In the genomic region with DNA sequence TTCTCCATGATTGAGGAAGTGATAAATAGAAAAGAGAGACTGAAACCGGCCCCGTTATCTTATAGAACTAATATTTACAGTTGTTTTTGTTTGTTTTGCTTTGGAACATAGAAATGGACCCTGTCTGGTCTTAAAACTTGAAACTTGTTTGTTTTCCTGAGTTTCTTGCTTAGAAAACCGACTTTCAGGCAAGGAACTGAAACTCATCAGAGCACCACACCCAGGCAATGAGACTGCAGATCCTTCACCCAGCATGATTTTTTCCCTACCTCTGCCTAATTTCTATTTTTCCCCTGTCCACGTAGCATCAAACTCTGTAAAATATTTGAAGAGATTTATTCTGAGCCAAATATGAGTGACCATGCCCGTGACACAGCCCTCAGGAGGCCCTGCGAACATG, we compare ENCODE assay signal across 31 cellular contexts.
DNase-seq lines count a peak whose midpoint lies in the region; ATAC-seq and TF ChIP-seq lines count a peak whose summit lies in the region.
"Had no signal": no experiment of that assay in that cellular context is flagged by ENCODE, and none has a peak within 500 bp of the region (broad histone marks: within the 10 kb centered on the region; RNA-seq: fewer than 3 reads in every experiment).

No MANE protein-coding gene starts in this region.

- peak overlapping the region; percentile 19; the same call in 1 of the 2 replicates for H3K4me2 ChIP-seq in MM.1S (ENCODE audit: low read depth, low read length)

- H3K4me1 ChIP-seq in MM.1S (ENCODE audit: low read length), result peaks cover 24% of the 10 kb centered on the region
- H3K4me1 ChIP-seq: breast epithelium, psoas muscle, sigmoid colon, vagina had no signal

- no peaks in the 10 kb centered on the region for H3K9me3 ChIP-seq in MM.1S (replicated peaks; ENCODE audit: insufficient read depth, low read length)
- H3K9me3 ChIP-seq: breast epithelium, left lung, psoas muscle, sigmoid colon, vagina had no signal

- no peak overlapping the region for H2AFZ ChIP-seq in MM.1S (ENCODE audit: low read length)

- H3F3A ChIP-seq in MM.1S (ENCODE audit: insufficient read depth, low read length), result peaks cover 13% of the 10 kb centered on the region

- H4K20me1 ChIP-seq in MM.1S (ENCODE audit: insufficient read depth, low read length), result no peaks in the 10 kb centered on the region

- no peak overlapping the region for H3K9ac ChIP-seq in MM.1S (ENCODE audit: low read length)

- no peaks in the 10 kb centered on the region for H3K79me2 ChIP-seq in MM.1S (ENCODE audit: low read length)

- no peaks in the 10 kb centered on the region for H3K27me3 ChIP-seq in MM.1S (replicated peaks; ENCODE audit: insufficient read depth, low read length)
- H3K27me3 ChIP-seq: breast epithelium, left lung, sigmoid colon, vagina had no signal

- no peak overlapping the region for H3K4me3 ChIP-seq in MM.1S (ENCODE audit: low read length)
- H3K4me3 ChIP-seq: breast epithelium, left lung, psoas muscle, sigmoid colon, vagina had no signal

- no peak overlapping the region for H3K27ac ChIP-seq in MM.1S (ENCODE audit: low read length)
- H3K27ac ChIP-seq: 22Rv1, breast epithelium, epithelial cell of prostate, left lung, psoas muscle, sigmoid colon, vagina, VCaP had no signal

- peak overlapping the region; percentile 25 for H3K4me3 Mint-ChIP-seq in memory B cell
- H3K4me3 Mint-ChIP-seq: activated CD4-positive, alpha-beta T cell treated with anti-CD3 and anti-CD28 coated beads, Interleukin-2, amount 10 ng/mL, durations not matched to agents 24 days and 14 days; activated CD8-positive, alpha-beta memory T cell treated with anti-CD3 and anti-CD28 coated beads, Interleukin-2, amount 10 ng/mL, durations not matched to agents 7 days and 5 days; CD4-positive, alpha-beta T cell; mesothelial cell of epicardium; stimulated activated naive CD8-positive, alpha-beta T cell treated with anti-CD3 and anti-CD28 coated beads, Interleukin-15, Interleukin-2, amounts not matched to agents 100 ng/mL and 50 ng/mL, for 24 hours had no signal

- H3K36me3 ChIP-seq in MM.1S (replicated peaks; ENCODE audit: insufficient read depth, low read length), result no peaks in the 10 kb centered on the region
- H3K36me3 ChIP-seq: breast epithelium, left lung, sigmoid colon, vagina had no signal

- H3K27me3 Mint-ChIP-seq in memory B cell, result no peaks in the 10 kb centered on the region
- H3K27me3 Mint-ChIP-seq: activated CD4-positive, alpha-beta T cell treated with anti-CD3 and anti-CD28 coated beads, Interleukin-2, amount 10 ng/mL, durations not matched to agents 24 days and 14 days; activated CD8-positive, alpha-beta memory T cell treated with anti-CD3 and anti-CD28 coated beads, Interleukin-2, amount 10 ng/mL, durations not matched to agents 7 days and 5 days; CD4-positive, alpha-beta T cell; naive thymus-derived CD4-positive, alpha-beta T cell; stimulated activated naive CD8-positive, alpha-beta T cell treated with anti-CD3 and anti-CD28 coated beads, Interleukin-15, Interleukin-2, amounts not matched to agents 100 ng/mL and 50 ng/mL, for 24 hours had no signal

- no peak overlapping the region for H3K27ac Mint-ChIP-seq in memory B cell
- H3K27ac Mint-ChIP-seq: activated CD4-positive, alpha-beta T cell treated with anti-CD3 and anti-CD28 coated beads, Interleukin-2, amount 10 ng/mL, durations not matched to agents 24 days and 14 days; activated CD8-positive, alpha-beta memory T cell treated with anti-CD3 and anti-CD28 coated beads, Interleukin-2, amount 10 ng/mL, durations not matched to agents 7 days and 5 days; CD4-positive, alpha-beta T cell; mesothelial cell of epicardium; stimulated activated naive CD8-positive, alpha-beta T cell treated with anti-CD3 and anti-CD28 coated beads, Interleukin-15, Interleukin-2, amounts not matched to agents 100 ng/mL and 50 ng/mL, for 24 hours had no signal

- H3K4me1 Mint-ChIP-seq in memory B cell, result peaks cover 29% of the 10 kb centered on the region

- no peaks in the 10 kb centered on the region for H3K9me3 Mint-ChIP-seq in memory B cell
- H3K9me3 Mint-ChIP-seq: activated CD4-positive, alpha-beta T cell treated with anti-CD3 and anti-CD28 coated beads, Interleukin-2, amount 10 ng/mL, durations not matched to agents 24 days and 14 days; CD4-positive, alpha-beta T cell; mesothelial cell of epicardium; naive thymus-derived CD4-positive, alpha-beta T cell; stimulated activated naive CD8-positive, alpha-beta T cell treated with anti-CD3 and anti-CD28 coated beads, Interleukin-15, Interleukin-2, amounts not matched to agents 100 ng/mL and 50 ng/mL, for 24 hours had no signal

- peak; percentile 27 for DNase-seq in DMS53 (lab: John Stamatoyannopoulos, UW)
- DNase-seq in DMS53 treated with DMSO at 0.1 percent for 48 hours (lab: John Stamatoyannopoulos, UW; ENCODE audit: unreplicated experiment), result no peak
- DNase-seq in MM.1S, result no peak
- no peak for DNase-seq in memory B cell (ENCODE audit: low spot score in 2 of 2)
- DNase-seq in NCI-H1694 (lab: John Stamatoyannopoulos, UW), result no peak
- DNase-seq: activated CD4-positive, alpha-beta T cell treated with anti-CD3 and anti-CD28 coated beads, Interleukin-2, amount 10 ng/mL, durations not matched to agents 24 days and 14 days; activated CD8-positive, alpha-beta memory T cell treated with anti-CD3 and anti-CD28 coated beads, Interleukin-2, amount 10 ng/mL, durations not matched to agents 7 days and 5 days; activated naive CD4-positive, alpha-beta T cell; activated T-cell treated with anti-CD3 and anti-CD28 coated beads, Interleukin-2, amount 50 U/mL, for 48 hours; CD4-positive, alpha-beta T cell; effector CD4-positive, alpha-beta T cell; GOT3; left lung; naive thymus-derived CD4-positive, alpha-beta T cell; NCI-H1417; NCI-H2081; NCI-H2227 treated with DMSO at 0.1 percent for 48 hours; NCI-H69; nucleus accumbens; psoas muscle; sigmoid colon had no signal

- H3K36me3 Mint-ChIP-seq in memory B cell, result no peaks in the 10 kb centered on the region
- H3K36me3 Mint-ChIP-seq: mesothelial cell of epicardium had no signal

- no peaks in the 10 kb centered on the region for H3K9me2 ChIP-seq in MM.1S (replicated peaks; ENCODE audit: insufficient read depth, low read length)

- TF ChIP-seq CTCF in MM.1S (IDR thresholded peaks at IDR 0.05; ENCODE audit: low read length), result no peak

- ATAC-seq in GM19467 (IDR thresholded peaks at IDR 0.05; ENCODE audit: unreplicated experiment) (peak; percentile 12), memory B cell (ENCODE audit: low read depth) (peak; percentile 45), GM19351 (IDR thresholded peaks at IDR 0.05; ENCODE audit: unreplicated experiment) (no peak), HG03196 (IDR thresholded peaks at IDR 0.05; ENCODE audit: unreplicated experiment) (no peak)
- ATAC-seq: activated CD8-positive, alpha-beta memory T cell treated with anti-CD3 and anti-CD28 coated beads, Interleukin-2, amount 10 ng/mL, durations not matched to agents 7 days and 5 days; left lung; naive thymus-derived CD4-positive, alpha-beta T cell; psoas muscle had no signal

Comparison
In these comparisons a context has a peak if more than half of its experiments do, and no peak if none do; other contexts are left out.
1. ATAC-seq: peak in GM19467 (single experiment) and memory B cell (single experiment); none in GM19351 (single experiment) and HG03196 (single experiment).